In the genomic region with DNA sequence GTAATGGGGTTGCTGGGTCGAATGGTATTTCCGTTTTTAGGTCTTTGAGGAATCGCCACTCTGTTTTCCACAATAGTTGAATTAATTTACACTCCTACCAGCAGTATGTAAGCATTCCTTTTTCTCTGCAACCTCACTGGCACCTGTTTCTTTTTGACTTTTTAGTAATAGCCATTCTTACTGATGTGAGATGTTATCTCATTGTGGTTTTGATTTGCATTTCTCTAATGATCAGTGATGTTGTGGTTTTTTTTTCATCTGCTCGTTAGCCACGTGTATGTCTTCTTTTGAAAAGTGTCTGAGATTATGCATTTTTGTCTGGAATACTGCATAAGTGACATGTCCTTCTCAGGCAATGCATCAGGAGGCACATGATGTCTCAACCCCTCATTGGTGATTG, we compare ENCODE assay signal across 22 cellular contexts. TPM values are rescaled to one million over a fixed set of nuclear protein-coding genes. Genes with fewer than 3 reads are reported as not detected.
"Had no signal": no experiment of that assay in that cellular context is flagged by ENCODE, and none has a peak within 500 bp of the region (broad histone marks: within the 10 kb centered on the region; RNA-seq: fewer than 3 reads in every experiment).

No MANE protein-coding gene starts in this region.

- FAIRE-seq: RCC 7860 had no signal

- H3K4me1 ChIP-seq: ascending aorta, SJSA1 had no signal

- H3K4me3 ChIP-seq: ascending aorta, MG63, SJSA1 had no signal

- DNase-seq: activated CD4-positive, alpha-beta T cell treated with anti-CD3 and anti-CD28 coated beads for 4 hours; activated CD8-positive, alpha-beta memory T cell treated with anti-CD3 and anti-CD28 coated beads, Interleukin-2, amount 50 U/mL, for 48 hours; activated CD8-positive, alpha-beta T cell treated with anti-CD3 and anti-CD28 coated beads for 36 hours; activated effector memory CD4-positive, alpha-beta T cell treated with Interleukin-2 at 50 U/mL for 16 hours; activated naive CD4-positive, alpha-beta T cell; activated T-cell treated with anti-CD3 and anti-CD28 coated beads, Interleukin-2, amount 50 U/mL, for 1 hour; amniotic stem cell; MG63; NCI-H1048; NCI-H1694; NCI-H2029; NCI-H2107; NCI-H345; NCI-H510A; PC-3; SHP77 had no signal

- H3K36me3 ChIP-seq: ascending aorta, MG63, SJSA1 had no signal

- H3K27ac ChIP-seq: ascending aorta, SJSA1 had no signal

- H3K9me3 ChIP-seq: ascending aorta, MG63, SJSA1 had no signal

- H3K27me3 ChIP-seq: ascending aorta, MG63, SJSA1 had no signal

- ATAC-seq: activated CD4-positive, CD25-positive, alpha-beta regulatory T cell treated with anti-CD3 and anti-CD28 coated beads, Interleukin-2, amount 50 U/mL, for 24 hours; activated CD8-positive, alpha-beta T cell treated with anti-CD3 and anti-CD28 coated beads for 36 hours; PC-3; SK-N-SH treated with all-trans-retinoic acid at 6 μM for 48 hours had no signal

RNA-seq across cellular contexts. Expression of a gene that starts 28.8 kb away (rescaled TPM):
- total RNA-seq: activated CD8-positive, alpha-beta T cell treated with anti-CD3 and anti-CD28 coated beads for 36 hours; activated T-helper 1 cell treated with anti-CD3 and anti-CD28 coated beads, Interleukin-12 subunit alpha, Interleukin-12 subunit beta, Interleukin-2, Interleukin-4 antibody, amounts not matched to agents 30 ng/mL and 10 ng/mL and 1 ng/mL, durations not matched to agents 14 hours and 24 hours and 36 hours had no signal
